In the genomic region with DNA sequence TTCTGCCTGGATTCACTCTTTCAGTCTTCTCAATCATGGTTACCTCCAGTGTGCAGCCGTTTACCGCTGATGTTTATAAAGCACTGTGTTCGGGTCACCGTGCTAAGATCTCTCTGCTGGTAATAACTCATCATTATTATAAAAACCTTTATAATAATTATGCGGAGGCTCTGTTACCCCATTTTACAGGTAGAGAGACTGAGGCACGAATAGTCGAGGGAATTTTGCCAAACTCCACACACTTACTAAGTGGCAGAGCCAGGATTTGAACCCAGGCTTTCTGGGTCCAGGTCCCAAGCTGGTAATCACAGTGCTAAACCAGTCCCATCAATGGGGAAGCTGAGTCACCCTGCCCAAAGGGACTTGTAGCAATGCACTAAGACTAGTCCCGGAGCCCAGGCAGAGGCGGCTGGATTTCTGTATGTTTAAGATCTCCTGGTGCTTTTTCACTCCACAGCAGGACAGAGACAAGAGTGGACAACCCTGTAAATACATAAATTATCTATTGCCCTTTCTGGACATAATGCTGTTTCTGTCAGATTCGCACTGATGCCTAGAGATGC, we compare ENCODE assay signal across 1 cellular context.
TF ChIP-seq lines count a peak whose summit lies in the region.

No MANE protein-coding gene starts in this region.

TF ChIP-seq in K562, 482 proteins besides CTCF, POLR2A, EP300 and RAD21:
- peak in 1 of 2 experiments; percentile 33; a peak in 1 of 4 replicates for TF ChIP-seq RCOR1 (IDR thresholded peaks at IDR 0.05; ENCODE audit: borderline replicate concordance in 1 of 2, low read depth in 2 of 2, low read length in 2 of 2)
- peak; percentile 59 to 71; a peak in 3 of 4 replicates for TF ChIP-seq KDM1A (IDR thresholded peaks at IDR 0.05)
- TF ChIP-seq FOS (IDR thresholded peaks at IDR 0.05; ENCODE audit: extremely low read depth, insufficient read length), result no peak
- no peak for TF ChIP-seq FUS (optimal IDR thresholded peaks at IDR 0.05; ENCODE audit: low read depth, low read length)
- peak; percentile 95 for TF ChIP-seq ADNP (tag; IDR thresholded peaks at IDR 0.05)
- TF ChIP-seq HDAC2 (IDR thresholded peaks at IDR 0.05), result peak; percentile 37; the same call in 1 of the 2 replicates
- TF ChIP-seq SMARCA5 (IDR thresholded peaks at IDR 0.05), result peak; percentile 22; the same call in 1 of the 2 replicates
- no peak for TF ChIP-seq IRF2 (CRISPR knock-in tag; IDR thresholded peaks at IDR 0.05)
- peak; percentile 85 for TF ChIP-seq BCOR (IDR thresholded peaks at IDR 0.05)
- peak; percentile 74 for TF ChIP-seq RBM25 (IDR thresholded peaks at IDR 0.05; ENCODE audit: low read depth, low read length, severe bottlenecking)
- peak; percentile 28 for TF ChIP-seq PHF20 (IDR thresholded peaks at IDR 0.05; ENCODE audit: partially characterized antibody)
